In genomic region chr19:35059006-35059798, GRCh38 we compare ENCODE assay signal across 20 cellular contexts. TPM values are rescaled to one million over a fixed set of nuclear protein-coding genes. Genes with fewer than 3 reads are reported as not detected.
DNase-seq lines count a peak whose midpoint lies in the region; ATAC-seq, FAIRE-seq and TF ChIP-seq lines count a peak whose summit lies in the region.
"Had no signal": no experiment of that assay in that cellular context is flagged by ENCODE, and none has a peak within 500 bp of the region (broad histone marks: within the 10 kb centered on the region; RNA-seq: fewer than 3 reads in every experiment).

No MANE protein-coding gene starts in this region.

- DNase-seq in activated naive CD4-positive, alpha-beta T cell treated with anti-CD3 and anti-CD28 coated beads for 36 hours: no peak
- peak; percentile 44 for DNase-seq in ecto neural progenitor cell (ENCODE audit: low spot score)
- DNase-seq in HepG2 (ENCODE audit: low spot score): no peak
- no peak for DNase-seq in GM03348 (ENCODE audit: low spot score)
- no peak for DNase-seq in NK-92 (lab: John Stamatoyannopoulos, UW; ENCODE audit: unreplicated experiment)
- no peak for DNase-seq in DMS153 (lab: John Stamatoyannopoulos, UW)
- DNase-seq: BE2C; Caco-2; CD4-positive, alpha-beta T cell; GOT3; KG1; MV-4-11; NCI-H1694 treated with DMSO at 0.1 percent for 48 hours; NCI-H345; NCI-H526 treated with DMSO at 0.1 percent for 48 hours; SIG-M5 had no signal

- no peak overlapping the region for H3K4me3 ChIP-seq in HepG2 (replicated peaks in 1 of 3; ENCODE audit: insufficient read depth in 1 of 3, low read depth in 2 of 3, low read length in 3 of 3)

- H3K9ac ChIP-seq in HepG2 (ENCODE audit: insufficient read depth, low read depth, low read length): no peak overlapping the region

- 0 out of 2 replicates have a peak, but pooled peaks cover 1% of the 10 kb centered on the region for H3K4me1 ChIP-seq in HepG2 (ENCODE audit: insufficient read depth, low read length)
- H3K4me1 ChIP-seq: BE2C, Caco-2 had no signal

- no peak for FAIRE-seq in HepG2 (lab: Jason Lieb, UNC)
- FAIRE-seq: GM12891 had no signal

- H3K27me3 Mint-ChIP-seq in activated naive CD4-positive, alpha-beta T cell treated with anti-CD3 and anti-CD28 coated beads, Interleukin-2, amount 50 U/mL, for 24 hours: no peaks in the 10 kb centered on the region
- no peaks in the 10 kb centered on the region for H3K27me3 Mint-ChIP-seq in activated naive CD4-positive, alpha-beta T cell treated with anti-CD3 and anti-CD28 coated beads for 36 hours (ENCODE audit: low read depth)

- H3K9me3 Mint-ChIP-seq in activated naive CD4-positive, alpha-beta T cell treated with anti-CD3 and anti-CD28 coated beads, Interleukin-2, amount 50 U/mL, for 24 hours: no peaks in the 10 kb centered on the region
- no peaks in the 10 kb centered on the region for H3K9me3 Mint-ChIP-seq in activated naive CD4-positive, alpha-beta T cell treated with anti-CD3 and anti-CD28 coated beads for 36 hours
- H3K9me3 Mint-ChIP-seq: CD4-positive, alpha-beta T cell had no signal

- ATAC-seq in HepG2: peak; percentile 7
- ATAC-seq: SK-N-SH treated with all-trans-retinoic acid at 6 μM for 48 hours had no signal

- POLR2A ChIA-PET in HepG2 (lab: Yijun Ruan, JAX): no interaction called here

- H3K4me2 ChIP-seq in HepG2 (ENCODE audit: low read depth, low read length): no peak overlapping the region

- TF ChIP-seq EP300 in HepG2 (IDR thresholded peaks at IDR 0.05; ENCODE audit: low read depth in 2 of 2, low read length in 2 of 2) (no peak), HepG2 (CRISPR knock-in tag; IDR thresholded peaks at IDR 0.05; ENCODE audit: borderline replicate concordance) (no peak)

- H3K9me3 ChIP-seq in HepG2 (ENCODE audit: low read length): no peaks in the 10 kb centered on the region
- H3K9me3 ChIP-seq: BE2C, Caco-2 had no signal

- H3K79me2 ChIP-seq in HepG2 (ENCODE audit: insufficient read depth, low read length): no peaks in the 10 kb centered on the region

- no peak overlapping the region for H2AFZ ChIP-seq in HepG2 (ENCODE audit: low read length)

- CTCF ChIA-PET in activated naive CD4-positive, alpha-beta T cell treated with anti-CD3 and anti-CD28 coated beads for 36 hours (lab: Charles Lee): interaction anchor here (1.3 to 2.5 kb wide), 3 partner anchors 8 to 16 kb away, joined by 3 to 11 read pairs (median 5); no protein-coding TSS in a partner anchor
- CTCF ChIA-PET in HepG2 (lab: Yijun Ruan, JAX; ENCODE audit: low intra/inter-chr PET ratio, low total read pairs): no interaction called here

- peak overlapping the region; percentile 35 for H3K27ac Mint-ChIP-seq in activated naive CD4-positive, alpha-beta T cell treated with anti-CD3 and anti-CD28 coated beads, Interleukin-2, amount 50 U/mL, for 24 hours
- no peak overlapping the region for H3K27ac Mint-ChIP-seq in activated naive CD4-positive, alpha-beta T cell treated with anti-CD3 and anti-CD28 coated beads for 36 hours
- H3K27ac Mint-ChIP-seq: CD4-positive, alpha-beta T cell had no signal

- peaks cover 7% of the 10 kb centered on the region for H3K4me1 Mint-ChIP-seq in activated naive CD4-positive, alpha-beta T cell treated with anti-CD3 and anti-CD28 coated beads, Interleukin-2, amount 50 U/mL, for 24 hours
- peaks cover 10% of the 10 kb centered on the region for H3K4me1 Mint-ChIP-seq in activated naive CD4-positive, alpha-beta T cell treated with anti-CD3 and anti-CD28 coated beads for 36 hours (ENCODE audit: low read depth)

- in situ Hi-C loops in HepG2 (cut with HindIII; ENCODE audit: extremely low pct_ligation_motif_present, low pct_unique_long_range_greater_than_20kb): no loop called here

- intact Hi-C loops in activated naive CD4-positive, alpha-beta T cell treated with anti-CD3 and anti-CD28 coated beads for 36 hours (cut with micrococcal nuclease): no loop called here
- intact Hi-C loops in HepG2 (cut with micrococcal nuclease; ENCODE audit: unreplicated experiment): no loop called here

- no peak overlapping the region for H3K27ac ChIP-seq in HepG2 (ENCODE audit: extremely low read length, insufficient read depth, low read length)

- TF ChIP-seq RAD21 in HepG2 (CRISPR knock-in tag; IDR thresholded peaks at IDR 0.05): no peak

- H3K4me3 Mint-ChIP-seq in activated naive CD4-positive, alpha-beta T cell treated with anti-CD3 and anti-CD28 coated beads, Interleukin-2, amount 50 U/mL, for 24 hours: no peak overlapping the region
- H3K4me3 Mint-ChIP-seq in activated naive CD4-positive, alpha-beta T cell treated with anti-CD3 and anti-CD28 coated beads for 36 hours: no peak overlapping the region
- H3K4me3 Mint-ChIP-seq: CD4-positive, alpha-beta T cell had no signal

- TF ChIP-seq POLR2A in HepG2 (IDR thresholded peaks at IDR 0.05; ENCODE audit: insufficient read depth in 1 of 2, low read depth in 2 of 2, low read length in 2 of 2): no peak; a peak in 1 of 4 replicates

- BruUV-seq in HepG2 (replicated peaks; lab: Mats Ljungman, UMichigan): no TSS peak

- WGBS in HepG2 (ENCODE audit: low lambda C conversion rate): 99% methylated on average over 12 of the region's 26 CpGs

- H3K36me3 Mint-ChIP-seq in activated naive CD4-positive, alpha-beta T cell treated with anti-CD3 and anti-CD28 coated beads, Interleukin-2, amount 50 U/mL, for 24 hours: no peaks in the 10 kb centered on the region
- H3K36me3 Mint-ChIP-seq in activated naive CD4-positive, alpha-beta T cell treated with anti-CD3 and anti-CD28 coated beads for 36 hours (ENCODE audit: low read depth): no peaks in the 10 kb centered on the region

- H3K27me3 ChIP-seq in HepG2 (ENCODE audit: control insufficient read depth in 1 of 2, insufficient read depth in 2 of 2, low read length in 2 of 2): no peaks in the 10 kb centered on the region

- peaks cover 28% of the 10 kb centered on the region; the same call in 1 of the 2 replicates for H4K20me1 ChIP-seq in HepG2 (ENCODE audit: insufficient read depth, low read length)

- peaks cover 12 to 18% of the 10 kb centered on the region in 2 experiments; a peak in 4 of 5 replicates for H3K36me3 ChIP-seq in HepG2 (replicated peaks in 1 of 2; ENCODE audit: control insufficient read depth in 1 of 2, insufficient read depth in 2 of 2, low read length in 2 of 2)
- H3K36me3 ChIP-seq: BE2C had no signal

- TF ChIP-seq CTCF in HepG2 (CRISPR knock-in tag; IDR thresholded peaks at IDR 0.05): no peak

RNA-seq across cellular contexts. Expression of gene HPN, which starts 17.7 kb away (rescaled TPM):
- total RNA-seq in activated naive CD4-positive, alpha-beta T cell treated with anti-CD3 and anti-CD28 coated beads for 36 hours: not detected
- total RNA-seq in HepG2 (2016; rRNA removed; fragmentation: Illumina TruSeq; extraction: Trizol): 23.9 and 46.7 TPM in 2 replicates
- 42.7 and 50.6 TPM in 2 replicates for total RNA-seq in HepG2 (2016; cell fraction: cytosol; rRNA removed; fragmentation: Illumina TruSeq; extraction: Trizol; ENCODE audit: low read depth)
- 21.2 and 50.0 TPM in 2 replicates for total RNA-seq in HepG2 (2016; cell fraction: insoluble cytoplasmic fraction; rRNA removed; fragmentation: Illumina TruSeq; extraction: Trizol)
- 54.3 and 66.8 TPM in 2 replicates for total RNA-seq in HepG2 (2016; cell fraction: membrane; rRNA removed; fragmentation: Illumina TruSeq; extraction: Trizol)
- total RNA-seq in HepG2 (2016; cell fraction: nucleus; rRNA removed; fragmentation: Illumina TruSeq; extraction: Trizol): 45.3 and 57.3 TPM in 2 replicates
- polyA plus RNA-seq in HepG2 (2011; rRNA removed): 261 and 364 TPM in 2 replicates
- 287 and 379 TPM in 2 replicates for polyA plus RNA-seq in HepG2 (2011; cell fraction: cytosol; rRNA removed)
- 902 and 1,132 TPM in 2 replicates for polyA plus RNA-seq in HepG2 (2011; cell fraction: nucleus; rRNA removed)
- polyA plus RNA-seq in HepG2 (2012): 157 and 225 TPM in 2 replicates
- polyA plus RNA-seq in HepG2 (2016; cell fraction: cytosol; fragmentation: Illumina TruSeq; extraction: Trizol; ENCODE audit: low read depth): 63.0 and 76.1 TPM in 2 replicates
- polyA plus RNA-seq in HepG2 (2016; cell fraction: insoluble cytoplasmic fraction; fragmentation: Illumina TruSeq; extraction: Trizol; ENCODE audit: low read depth): 32.2 and 40.3 TPM in 2 replicates
- 76.4 and 86.0 TPM in 2 replicates for polyA plus RNA-seq in HepG2 (2016; cell fraction: membrane; fragmentation: Illumina TruSeq; extraction: Trizol; ENCODE audit: low read depth)
- polyA plus RNA-seq in HepG2 (2016; cell fraction: nucleus; fragmentation: Illumina TruSeq; extraction: Trizol; ENCODE audit: insufficient read depth, low read depth): 121 and 129 TPM in 2 replicates
- polyA minus RNA-seq in HepG2 (2011; rRNA and poly(A)+ RNA removed; ENCODE audit: low replicate concordance): 189 TPM in 1 of 2 replicates, not detected in the other
- 86.7 and 119 TPM in 2 replicates for polyA minus RNA-seq in HepG2 (2011; cell fraction: cytosol; rRNA and poly(A)+ RNA removed)
- polyA minus RNA-seq in HepG2 (2011; cell fraction: nucleus; rRNA and poly(A)+ RNA removed): 78.7 and 86.0 TPM in 2 replicates
- total RNA-seq: CD4-positive, alpha-beta T cell; Daoy had no signal

RNA-seq across cellular contexts. Expression of gene SCN1B, which starts 28.9 kb away (rescaled TPM):
- total RNA-seq in activated naive CD4-positive, alpha-beta T cell treated with anti-CD3 and anti-CD28 coated beads for 36 hours: under 1 TPM; 0.83 to 0.89 TPM
- 1.5 and 2.7 TPM in 2 replicates for total RNA-seq in HepG2 (2016; rRNA removed; fragmentation: Illumina TruSeq; extraction: Trizol)
- total RNA-seq in HepG2 (2016; cell fraction: cytosol; rRNA removed; fragmentation: Illumina TruSeq; extraction: Trizol; ENCODE audit: low read depth): 4.5 and 6.0 TPM in 2 replicates
- 1.1 and 2.5 TPM in 2 replicates for total RNA-seq in HepG2 (2016; cell fraction: insoluble cytoplasmic fraction; rRNA removed; fragmentation: Illumina TruSeq; extraction: Trizol)
- 6.4 and 8.1 TPM in 2 replicates for total RNA-seq in HepG2 (2016; cell fraction: membrane; rRNA removed; fragmentation: Illumina TruSeq; extraction: Trizol)
- 1.5 and 2.0 TPM in 2 replicates for total RNA-seq in HepG2 (2016; cell fraction: nucleus; rRNA removed; fragmentation: Illumina TruSeq; extraction: Trizol)
- 20.1 and 24.5 TPM in 2 replicates for polyA plus RNA-seq in HepG2 (2011; rRNA removed)
- 14.0 and 14.1 TPM in 2 replicates for polyA plus RNA-seq in HepG2 (2011; cell fraction: cytosol; rRNA removed)
- polyA plus RNA-seq in HepG2 (2011; cell fraction: nucleus; rRNA removed): 42.7 and 48.8 TPM in 2 replicates
- 5.5 and 5.6 TPM in 2 replicates for polyA plus RNA-seq in HepG2 (2012)
- 8.2 and 8.5 TPM in 2 replicates for polyA plus RNA-seq in HepG2 (2016; cell fraction: cytosol; fragmentation: Illumina TruSeq; extraction: Trizol; ENCODE audit: low read depth)
- polyA plus RNA-seq in HepG2 (2016; cell fraction: insoluble cytoplasmic fraction; fragmentation: Illumina TruSeq; extraction: Trizol; ENCODE audit: low read depth): 1.9 and 2.0 TPM in 2 replicates
- 8.0 and 8.2 TPM in 2 replicates for polyA plus RNA-seq in HepG2 (2016; cell fraction: membrane; fragmentation: Illumina TruSeq; extraction: Trizol; ENCODE audit: low read depth)
- 6.6 and 6.8 TPM in 2 replicates for polyA plus RNA-seq in HepG2 (2016; cell fraction: nucleus; fragmentation: Illumina TruSeq; extraction: Trizol; ENCODE audit: insufficient read depth, low read depth)
- 0.89 and 10.7 TPM in 2 replicates for polyA minus RNA-seq in HepG2 (2011; rRNA and poly(A)+ RNA removed; ENCODE audit: low replicate concordance)
- polyA minus RNA-seq in HepG2 (2011; cell fraction: cytosol; rRNA and poly(A)+ RNA removed): 4.2 TPM in 2 replicates
- polyA minus RNA-seq in HepG2 (2011; cell fraction: nucleus; rRNA and poly(A)+ RNA removed): 10.8 and 11.2 TPM in 2 replicates

RNA-seq across cellular contexts. Expression of gene FXYD3, which starts 56.4 kb away (rescaled TPM):
- total RNA-seq in activated naive CD4-positive, alpha-beta T cell treated with anti-CD3 and anti-CD28 coated beads for 36 hours: not detected
- total RNA-seq in HepG2 (2016; rRNA removed; fragmentation: Illumina TruSeq; extraction: Trizol): not detected in 2 replicates
- total RNA-seq in HepG2 (2016; cell fraction: cytosol; rRNA removed; fragmentation: Illumina TruSeq; extraction: Trizol; ENCODE audit: low read depth): not detected in 2 replicates
- not detected in 2 replicates for total RNA-seq in HepG2 (2016; cell fraction: insoluble cytoplasmic fraction; rRNA removed; fragmentation: Illumina TruSeq; extraction: Trizol)
- not detected in 2 replicates for total RNA-seq in HepG2 (2016; cell fraction: membrane; rRNA removed; fragmentation: Illumina TruSeq; extraction: Trizol)
- total RNA-seq in HepG2 (2016; cell fraction: nucleus; rRNA removed; fragmentation: Illumina TruSeq; extraction: Trizol): not detected in 2 replicates
- polyA plus RNA-seq in HepG2 (2011; rRNA removed): 4.9 and 5.5 TPM in 2 replicates
- polyA plus RNA-seq in HepG2 (2011; cell fraction: cytosol; rRNA removed): 2.7 and 4.0 TPM in 2 replicates
- polyA plus RNA-seq in HepG2 (2011; cell fraction: nucleus; rRNA removed): 3.8 and 4.8 TPM in 2 replicates
- polyA plus RNA-seq in HepG2 (2012): 3.1 and 5.9 TPM in 2 replicates
- not detected in 2 replicates for polyA plus RNA-seq in HepG2 (2016; cell fraction: cytosol; fragmentation: Illumina TruSeq; extraction: Trizol; ENCODE audit: low read depth)
- not detected in 2 replicates for polyA plus RNA-seq in HepG2 (2016; cell fraction: insoluble cytoplasmic fraction; fragmentation: Illumina TruSeq; extraction: Trizol; ENCODE audit: low read depth)
- not detected in 2 replicates for polyA plus RNA-seq in HepG2 (2016; cell fraction: membrane; fragmentation: Illumina TruSeq; extraction: Trizol; ENCODE audit: low read depth)
- not detected in 2 replicates for polyA plus RNA-seq in HepG2 (2016; cell fraction: nucleus; fragmentation: Illumina TruSeq; extraction: Trizol; ENCODE audit: insufficient read depth, low read depth)
- polyA minus RNA-seq in HepG2 (2011; rRNA and poly(A)+ RNA removed; ENCODE audit: low replicate concordance): 1.1 and 15.3 TPM in 2 replicates
- polyA minus RNA-seq in HepG2 (2011; cell fraction: cytosol; rRNA and poly(A)+ RNA removed): 0.99 TPM in 1 of 2 replicates, not detected in the other
- 2.6 TPM in 1 of 2 replicates, not detected in the other for polyA minus RNA-seq in HepG2 (2011; cell fraction: nucleus; rRNA and poly(A)+ RNA removed)
- total RNA-seq: CD4-positive, alpha-beta T cell; Daoy had no signal

RNA-seq across cellular contexts. Expression of gene GRAMD1A, which starts 59.1 kb away (rescaled TPM):
- total RNA-seq in activated naive CD4-positive, alpha-beta T cell treated with anti-CD3 and anti-CD28 coated beads for 36 hours: 100 to 1,000 TPM; 117 to 125 TPM
- 8.0 and 14.7 TPM in 2 replicates for total RNA-seq in HepG2 (2016; rRNA removed; fragmentation: Illumina TruSeq; extraction: Trizol)
- total RNA-seq in HepG2 (2016; cell fraction: cytosol; rRNA removed; fragmentation: Illumina TruSeq; extraction: Trizol; ENCODE audit: low read depth): 23.3 and 25.4 TPM in 2 replicates
- 7.2 and 15.9 TPM in 2 replicates for total RNA-seq in HepG2 (2016; cell fraction: insoluble cytoplasmic fraction; rRNA removed; fragmentation: Illumina TruSeq; extraction: Trizol)
- 26.9 and 28.0 TPM in 2 replicates for total RNA-seq in HepG2 (2016; cell fraction: membrane; rRNA removed; fragmentation: Illumina TruSeq; extraction: Trizol)
- 17.9 and 19.7 TPM in 2 replicates for total RNA-seq in HepG2 (2016; cell fraction: nucleus; rRNA removed; fragmentation: Illumina TruSeq; extraction: Trizol)
- 171 and 181 TPM in 2 replicates for polyA plus RNA-seq in HepG2 (2011; rRNA removed)
- polyA plus RNA-seq in HepG2 (2011; cell fraction: cytosol; rRNA removed): 68.5 and 120 TPM in 2 replicates
- polyA plus RNA-seq in HepG2 (2011; cell fraction: nucleus; rRNA removed): 669 and 1,022 TPM in 2 replicates
- polyA plus RNA-seq in HepG2 (2012): 68.6 and 85.6 TPM in 2 replicates
- polyA plus RNA-seq in HepG2 (2016; cell fraction: cytosol; fragmentation: Illumina TruSeq; extraction: Trizol; ENCODE audit: low read depth): 47.6 and 52.1 TPM in 2 replicates
- 11.6 and 19.2 TPM in 2 replicates for polyA plus RNA-seq in HepG2 (2016; cell fraction: insoluble cytoplasmic fraction; fragmentation: Illumina TruSeq; extraction: Trizol; ENCODE audit: low read depth)
- polyA plus RNA-seq in HepG2 (2016; cell fraction: membrane; fragmentation: Illumina TruSeq; extraction: Trizol; ENCODE audit: low read depth): 43.5 and 50.9 TPM in 2 replicates
- 55.7 and 69.0 TPM in 2 replicates for polyA plus RNA-seq in HepG2 (2016; cell fraction: nucleus; fragmentation: Illumina TruSeq; extraction: Trizol; ENCODE audit: insufficient read depth, low read depth)
- polyA minus RNA-seq in HepG2 (2011; rRNA and poly(A)+ RNA removed; ENCODE audit: low replicate concordance): 32.3 and 120 TPM in 2 replicates
- polyA minus RNA-seq in HepG2 (2011; cell fraction: cytosol; rRNA and poly(A)+ RNA removed): 59.4 and 66.8 TPM in 2 replicates
- polyA minus RNA-seq in HepG2 (2011; cell fraction: nucleus; rRNA and poly(A)+ RNA removed): 94.2 and 105 TPM in 2 replicates

Comparison
In these comparisons a context has a peak if more than half of its experiments do, and no peak if none do; other contexts are left out.
1. RNA of gene HPN, which starts 17.7 kb away (total RNA-seq): 21.2 to 66.8 TPM in HepG2; not detected in activated naive CD4-positive, alpha-beta T cell treated with anti-CD3 and anti-CD28 coated beads for 36 hours; every median in the first group is over 10 times any median in the second.